ENCODE assay signal across 9 cellular contexts in the genomic region with DNA sequence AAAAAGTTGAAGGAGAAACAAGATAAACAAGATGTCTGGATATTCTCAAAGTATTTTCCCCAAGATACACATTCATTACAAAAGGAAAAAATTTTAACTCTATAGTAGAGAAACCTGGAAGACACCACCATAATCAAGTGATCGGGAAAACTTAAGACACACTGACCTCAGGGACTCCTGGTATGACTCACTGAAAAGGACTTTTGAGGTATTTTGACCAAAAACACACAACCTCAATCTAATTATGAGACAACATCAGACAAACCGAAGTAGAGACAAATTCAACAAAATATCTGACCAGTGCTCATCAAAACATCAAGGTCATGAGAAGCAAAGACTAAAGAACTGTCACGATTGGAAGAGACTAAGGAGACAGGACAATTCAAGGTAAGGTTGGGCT. TPM values are rescaled to one million over a fixed set of nuclear protein-coding genes. Genes with fewer than 3 reads are reported as not detected.
DNase-seq lines count a peak whose midpoint lies in the region; ATAC-seq and TF ChIP-seq lines count a peak whose summit lies in the region.
"Had no signal": no experiment of that assay in that cellular context is flagged by ENCODE, and none has a peak within 500 bp of the region (broad histone marks: within the 10 kb centered on the region; RNA-seq: fewer than 3 reads in every experiment).

No MANE protein-coding gene starts in this region.

- TF ChIP-seq EP300 in sigmoid colon (IDR thresholded peaks at IDR 0.05): no peak

- H3K4me1 ChIP-seq in sigmoid colon (peaks cover 0 to 76% (median 64%) of the 10 kb centered on the region in 4 donors), foreskin keratinocyte (peaks cover 13% of the 10 kb centered on the region)

- peak overlapping the region; percentile 10 for H3K4me3 ChIP-seq in choroid plexus epithelial cell (ENCODE audit: low read depth, low read length)
- H3K4me3 ChIP-seq in sigmoid colon: no peak overlapping the region

- no peaks in the 10 kb centered on the region for H3K36me3 ChIP-seq in sigmoid colon

- H3K27me3 ChIP-seq in sigmoid colon (no peaks in the 10 kb centered on the region), foreskin keratinocyte (no peaks in the 10 kb centered on the region)

- ATAC-seq in GM18517 (IDR thresholded peaks at IDR 0.05; ENCODE audit: unreplicated experiment) (peak; percentile 42), HG03469 (IDR thresholded peaks at IDR 0.05; ENCODE audit: unreplicated experiment) (peak; percentile 34), HG02678 (IDR thresholded peaks at IDR 0.05; ENCODE audit: unreplicated experiment) (no peak), foreskin keratinocyte (no peak)

- H3K27ac ChIP-seq in sigmoid colon: peak overlapping the region; percentile 28 to 77 (median 60)
- no peak overlapping the region for H3K27ac ChIP-seq in foreskin keratinocyte

- TF ChIP-seq POLR2A in sigmoid colon (IDR thresholded peaks at IDR 0.05): no peak

- no peaks in the 10 kb centered on the region for H3K9me3 ChIP-seq in sigmoid colon

- intact Hi-C loops in sigmoid colon (cut with DNase I): loop anchor here (10.0 kb wide), 1 partner anchor 477 kb away; a partner anchor contains a TSS

- DNase-seq in choroid plexus epithelial cell (ENCODE audit: low read depth) (peak; percentile 70), sigmoid colon (no peak), NCI-H1694 (lab: John Stamatoyannopoulos, UW) (no peak), COR-L47 (lab: John Stamatoyannopoulos, UW) (no peak), foreskin keratinocyte (no peak)
- DNase-seq: NCI-H524 treated with DMSO at 0.1 percent for 48 hours had no signal

- TF ChIP-seq CTCF in choroid plexus epithelial cell (conservative IDR thresholded peaks at IDR 0.05; ENCODE audit: low read depth, low read length) (no peak), sigmoid colon (IDR thresholded peaks at IDR 0.05) (no peak), foreskin keratinocyte (conservative IDR thresholded peaks at IDR 0.05) (no peak)

- 73 to 78% methylated on average over 3 of the region's 3 CpGs for WGBS in sigmoid colon, 2 donors

RNA-seq across cellular contexts. Expression of a gene that starts 34.7 kb away (rescaled TPM):
- total RNA-seq in sigmoid colon (10 to 100 TPM; 13.6 to 31.5 (median 18.0) TPM), foreskin keratinocyte (6.6 and 7.3 TPM in 2 replicates)
- polyA plus RNA-seq in sigmoid colon (10 to 100 TPM; 16.2 to 34.9 (median 28.5) TPM), foreskin keratinocyte (1.5 and 1.6 TPM in 2 replicates)

Comparison
In these comparisons a context has a peak if more than half of its experiments do, and no peak if none do; other contexts are left out.
1. ATAC-seq: peak in GM18517 (single experiment) and HG03469 (single experiment); none in HG02678 (single experiment) and foreskin keratinocyte (single experiment).